In genomic region chr3:196990654-196991053, GRCh38 we compare ENCODE assay signal across 14 cellular contexts.
"Had no signal": no experiment of that assay in that cellular context is flagged by ENCODE, and none has a peak within 500 bp of the region (broad histone marks: within the 10 kb centered on the region; RNA-seq: fewer than 3 reads in every experiment).

No MANE protein-coding gene starts in this region.

- H3K36me3 ChIP-seq: ascending aorta, breast epithelium, lower lobe of right lung, WERI-Rb-1 had no signal

- H3K4me3 Mint-ChIP-seq: activated CD4-positive, alpha-beta T cell treated with anti-CD3 and anti-CD28 coated beads, Interleukin-2, amount 10 ng/mL, durations not matched to agents 24 days and 14 days; activated naive CD8-positive, alpha-beta T cell treated with anti-CD3 and anti-CD28 coated beads, Interleukin-2, amount 50 U/mL, for 24 hours; T-helper 1 cell treated with Interleukin-12 subunit alpha and Interleukin-12 subunit beta and Interleukin-4 antibody, amounts not matched to agents 30 μg/mL and 1 μg/mL, for 36 hours had no signal

- H3K4me1 Mint-ChIP-seq: activated CD4-positive, alpha-beta T cell treated with anti-CD3 and anti-CD28 coated beads, Interleukin-2, amount 10 ng/mL, durations not matched to agents 24 days and 14 days; activated naive CD8-positive, alpha-beta T cell treated with anti-CD3 and anti-CD28 coated beads, Interleukin-2, amount 50 U/mL, for 24 hours had no signal

- H3K27ac ChIP-seq: ascending aorta, lower lobe of right lung, psoas muscle, WERI-Rb-1 had no signal

- H3K4me3 ChIP-seq: ascending aorta, lower lobe of right lung, psoas muscle had no signal

- H3K9me3 Mint-ChIP-seq: activated CD4-positive, alpha-beta T cell treated with anti-CD3 and anti-CD28 coated beads, Interleukin-2, amount 10 ng/mL, durations not matched to agents 24 days and 14 days; activated naive CD8-positive, alpha-beta T cell treated with anti-CD3 and anti-CD28 coated beads, Interleukin-2, amount 50 U/mL, for 24 hours; T-helper 1 cell treated with Interleukin-12 subunit alpha and Interleukin-12 subunit beta and Interleukin-4 antibody, amounts not matched to agents 30 μg/mL and 1 μg/mL, for 36 hours had no signal

- ATAC-seq: activated naive CD8-positive, alpha-beta T cell treated with anti-CD3 and anti-CD28 coated beads, Interleukin-2, amount 50 U/mL, for 24 hours; lower lobe of right lung; psoas muscle had no signal

- H3K4me1 ChIP-seq: ascending aorta, breast epithelium, lower lobe of right lung, psoas muscle had no signal

- H3K9me3 ChIP-seq: ascending aorta, breast epithelium, lower lobe of right lung, psoas muscle had no signal

- H3K27me3 ChIP-seq: ascending aorta, breast epithelium had no signal

- DNase-seq: activated CD4-positive, alpha-beta T cell treated with anti-CD3 and anti-CD28 coated beads, Interleukin-2, amount 10 ng/mL, durations not matched to agents 24 days and 14 days; activated naive CD4-positive, alpha-beta T cell; activated naive CD8-positive, alpha-beta T cell treated with anti-CD3 and anti-CD28 coated beads, Interleukin-2, amount 50 U/mL, for 24 hours; erythroblast; hippocampal formation; kidney glomerular epithelial cell; lower lobe of right lung; stimulated activated CD4-positive, alpha-beta T cell treated with anti-CD3 and anti-CD28 coated beads, Interleukin-12 subunit alpha, Interleukin-12 subunit beta, amount 100 ng/mL, for 4 hours; stimulated activated CD4-positive, alpha-beta T cell treated with anti-CD3 and anti-CD28 coated beads, Interleukin-2, amount 100 ng/mL, for 24 hours; WERI-Rb-1 had no signal

- H3K27ac Mint-ChIP-seq: activated CD4-positive, alpha-beta T cell treated with anti-CD3 and anti-CD28 coated beads, Interleukin-2, amount 10 ng/mL, durations not matched to agents 24 days and 14 days; activated naive CD8-positive, alpha-beta T cell treated with anti-CD3 and anti-CD28 coated beads, Interleukin-2, amount 50 U/mL, for 24 hours; T-helper 1 cell treated with Interleukin-12 subunit alpha and Interleukin-12 subunit beta and Interleukin-4 antibody, amounts not matched to agents 30 μg/mL and 1 μg/mL, for 36 hours had no signal
